Comparison of ENCODE assay signal across 21 cellular contexts in the genomic region with DNA sequence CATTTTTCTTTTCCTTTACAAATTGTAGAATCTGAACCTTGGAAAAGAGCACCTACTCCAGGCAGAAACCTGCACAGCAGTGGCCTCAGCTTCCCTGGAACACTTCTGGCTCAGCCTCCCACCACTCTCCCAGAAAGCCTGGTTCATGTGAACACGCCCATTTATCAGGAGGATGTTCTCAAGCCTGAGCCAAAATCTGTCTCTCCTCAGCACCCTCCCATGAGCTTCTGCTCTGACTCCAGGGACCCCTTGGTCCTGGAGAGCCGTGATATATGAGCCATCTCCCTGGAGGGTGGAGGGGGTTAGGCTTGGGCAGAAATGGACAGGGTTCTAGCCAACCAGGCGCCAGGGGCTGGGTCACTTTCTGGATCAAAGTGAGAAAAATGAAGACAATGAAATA. TPM values are rescaled to one million over a fixed set of nuclear protein-coding genes. Genes with fewer than 3 reads are reported as not detected.
"Had no signal": no experiment of that assay in that cellular context is flagged by ENCODE, and none has a peak within 500 bp of the region (broad histone marks: within the 10 kb centered on the region; RNA-seq: fewer than 3 reads in every experiment).

No MANE protein-coding gene starts in this region.

- H3K4me3 ChIP-seq: colonic mucosa, esophagus squamous epithelium, spleen, thyroid gland, uterus had no signal

- ATAC-seq: left lobe of liver; naive thymus-derived CD4-positive, alpha-beta T cell; sciatic nerve had no signal

- DNase-seq: colonic mucosa; dermis blood vessel endothelial cell; esophagus squamous epithelium; hippocampal formation; mammary epithelial cell; naive thymus-derived CD4-positive, alpha-beta T cell; nephron progenitor cell; spleen; stimulated activated CD4-positive, alpha-beta T cell treated with anti-CD3 and anti-CD28 coated beads, Interleukin-2, amount 100 ng/mL, for 24 hours; stimulated activated naive CD4-positive, alpha-beta T cell; thyroid gland; uterus had no signal

- H3K27me3 ChIP-seq: colonic mucosa, thyroid gland, uterus had no signal

- H3K36me3 ChIP-seq: colonic mucosa, esophagus squamous epithelium, spleen, thyroid gland, uterus had no signal

- H3K9me3 ChIP-seq: colonic mucosa, esophagus squamous epithelium, spleen, thyroid gland, uterus had no signal

- H3K4me1 ChIP-seq: esophagus squamous epithelium, thyroid gland, uterus had no signal

- H3K27ac ChIP-seq: colonic mucosa, esophagus squamous epithelium, spleen, thyroid gland, uterus had no signal

RNA-seq across cellular contexts. Expression of a gene that starts 10.1 kb away (rescaled TPM):
- total RNA-seq: colonic mucosa; dermis blood vessel endothelial cell; epithelial cell of proximal tubule; esophagus squamous epithelium; lower leg skin; mammary epithelial cell; mesenteric fat pad; mononuclear cell; naive thymus-derived CD4-positive, alpha-beta T cell; omental fat pad; pulmonary artery endothelial cell; sciatic nerve; skeletal muscle tissue; spleen; thyroid gland; uterus had no signal
- polyA plus RNA-seq: mammary epithelial cell; naive thymus-derived CD4-positive, alpha-beta T cell; spleen had no signal

RNA-seq across cellular contexts. Expression of a gene that starts 15.8 kb away (rescaled TPM):
- total RNA-seq: colonic mucosa; dermis blood vessel endothelial cell; epithelial cell of proximal tubule; esophagus squamous epithelium; left lobe of liver; lower leg skin; mammary epithelial cell; mesenteric fat pad; mononuclear cell; naive thymus-derived CD4-positive, alpha-beta T cell; omental fat pad; pulmonary artery endothelial cell; sciatic nerve; skeletal muscle tissue; spleen; thyroid gland; uterus had no signal
- polyA plus RNA-seq: mammary epithelial cell; naive thymus-derived CD4-positive, alpha-beta T cell; spleen had no signal

RNA-seq across cellular contexts. Expression of a gene that starts 32.4 kb away (rescaled TPM):
- total RNA-seq: dermis blood vessel endothelial cell, epithelial cell of proximal tubule, mammary epithelial cell, mononuclear cell, pulmonary artery endothelial cell had no signal
- polyA plus RNA-seq: mammary epithelial cell had no signal

RNA-seq across cellular contexts. Expression of a gene that starts 51.7 kb away (rescaled TPM):
- total RNA-seq: mononuclear cell; naive thymus-derived CD4-positive, alpha-beta T cell; pulmonary artery endothelial cell had no signal
